Comparison of ENCODE assay signal across 28 cellular contexts in the genomic region with DNA sequence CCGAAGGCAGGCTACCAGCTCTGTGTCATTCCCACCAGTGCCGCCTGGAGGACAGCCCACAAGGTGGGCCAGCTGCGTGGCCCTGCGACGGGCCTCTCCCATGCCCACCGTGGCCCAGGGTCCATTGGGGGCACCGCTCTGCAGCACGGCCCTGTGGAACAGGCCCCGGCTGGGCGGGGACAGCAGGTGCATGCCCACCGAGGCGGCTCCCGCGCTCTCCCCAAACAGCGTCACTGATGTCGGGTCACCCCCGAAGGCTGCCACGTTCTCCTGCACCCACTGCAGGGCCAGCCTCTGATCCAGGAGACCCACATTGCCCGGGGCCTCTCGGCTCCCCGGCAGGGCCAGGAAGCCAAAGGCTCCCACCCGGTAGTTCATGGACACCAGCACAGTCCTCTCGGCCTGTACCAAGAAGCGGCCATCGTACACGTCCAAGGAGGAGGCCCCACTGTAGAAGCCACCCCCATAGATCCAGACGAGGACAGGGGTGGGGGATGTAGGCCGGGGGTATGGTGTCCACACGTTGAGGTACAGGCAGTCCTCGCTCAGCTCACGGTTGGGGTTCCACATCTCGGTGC. TPM values are rescaled to one million over a fixed set of nuclear protein-coding genes. Genes with fewer than 3 reads are reported as not detected.
DNase-seq lines count a peak whose midpoint lies in the region; FAIRE-seq and TF ChIP-seq lines count a peak whose summit lies in the region.
"Had no signal": no experiment of that assay in that cellular context is flagged by ENCODE, and none has a peak within 500 bp of the region (broad histone marks: within the 10 kb centered on the region; RNA-seq: fewer than 3 reads in every experiment).

No MANE protein-coding gene starts in this region.

- H3K4ac ChIP-seq in H1 (replicated peaks; ENCODE audit: insufficient read length, low read depth, low read length): no peak overlapping the region

- no peak for TF ChIP-seq EP300 in H1 (IDR thresholded peaks at IDR 0.05; ENCODE audit: borderline replicate concordance in 1 of 2, low read depth in 2 of 2, low read length in 2 of 2)

- TF ChIP-seq POLR2A in H1 (IDR thresholded peaks at IDR 0.05; ENCODE audit: control extremely low read depth in 1 of 2, low read depth in 2 of 2, low read length in 2 of 2): no peak

- H3K9me2 ChIP-seq in OCI-LY7 (ENCODE audit: insufficient read depth, low read length): no peaks in the 10 kb centered on the region

- peaks cover 35 to 57% (median 45%) of the 10 kb centered on the region in 10 experiments for H3K4me1 ChIP-seq in BLaER1 treated with 17β-estradiol and CSF1 and Interleukin-3, amounts not matched to agents 10 nM and 100 nM
- H3K4me1 ChIP-seq in HEK293 (ENCODE audit: control insufficient read depth, insufficient read depth, low read length) (peaks cover 1% of the 10 kb centered on the region; the same call in 1 of the 2 replicates), H1 (replicated peaks in 1 of 4; ENCODE audit: control insufficient read depth in 3 of 4, insufficient read depth in 4 of 4, low read length in 3 of 4) (peaks cover 0 to 14% (median 8%) of the 10 kb centered on the region in 4 experiments; a peak in 6 of 7 replicates), osteoblast (ENCODE audit: insufficient read depth, low read length) (peaks cover 19% of the 10 kb centered on the region), OCI-LY7 (ENCODE audit: insufficient read depth, low read length, poor library complexity, severe bottlenecking) (peaks cover 25% of the 10 kb centered on the region)

- no peak for FAIRE-seq in H1 (lab: Jason Lieb, UNC)
- FAIRE-seq: A204.1, GM12892, kidney had no signal

- DNase-seq in H1 (ENCODE audit: low read depth in 1 of 2, low spot score in 2 of 2) (no peak), osteoblast (ENCODE audit: insufficient read length, low spot score, missing footprints) (peak; percentile 74), amygdala (lab: John Stamatoyannopoulos, UW) (no peak), COLO668 (lab: John Stamatoyannopoulos, UW; ENCODE audit: unreplicated experiment) (no peak), OCI-LY7 (ENCODE audit: low spot score) (no peak)
- no peak for DNase-seq in activated T-helper 2 cell treated with anti-CD3 and anti-CD28 coated beads, Interferon-gamma antibody, Interleukin-2, Interleukin-4, amounts not matched to agents 10 μg/mL and 5 μg/mL and 100 μg/mL, durations not matched to agents 14 hours and 24 hours and 36 hours (ENCODE audit: low spot score)
- DNase-seq: activated CD8-positive, alpha-beta memory T cell treated with anti-CD3 and anti-CD28 coated beads for 24 hours; activated effector memory CD4-positive, alpha-beta T cell treated with anti-CD3 and anti-CD28 coated beads, Interleukin-2, amount 50 U/mL, for 16 hours; activated T-cell treated with anti-CD3 and anti-CD28 coated beads for 4 hours; aorta; CD4-positive, CD25-positive, alpha-beta regulatory T cell; cortex of kidney; head of caudate nucleus; kidney; midbrain; naive thymus-derived CD4-positive, alpha-beta T cell; NCI-H2107; NCI-H345; NCI-H69; T-helper 2 cell; tibial artery had no signal

- H3K36me3 ChIP-seq in BLaER1 treated with 17β-estradiol and CSF1 and Interleukin-3, amounts not matched to agents 10 nM and 100 nM: peaks cover 4 to 9% (median 7%) of the 10 kb centered on the region in 11 experiments; a peak in 21 of 22 replicates
- H3K36me3 ChIP-seq in HEK293 (ENCODE audit: control insufficient read depth in 2 of 2, insufficient read depth in 1 of 2, low read length in 2 of 2) (peaks cover 0 to 5% of the 10 kb centered on the region in 2 experiments; a peak in 1 of 3 replicates), H1 (ENCODE audit: control insufficient read depth in 2 of 4, insufficient read depth in 4 of 4, low read length in 3 of 4) (peaks cover 0 to 5% (median 1%) of the 10 kb centered on the region in 4 experiments; a peak in 2 of 8 replicates), osteoblast (ENCODE audit: insufficient read depth, low read length) (peaks cover 5% of the 10 kb centered on the region), OCI-LY7 (ENCODE audit: insufficient read depth, low read length) (peaks cover 9% of the 10 kb centered on the region)

- H4K8ac ChIP-seq in H1 (ENCODE audit: extremely low read depth, insufficient read depth, low read length): no peak overlapping the region

- POLR2A ChIA-PET in HEK293 (lab: Yijun Ruan, JAX): no interaction called here
- POLR2A ChIA-PET in H1 (lab: Charles Lee; ENCODE audit: partially characterized antibody): interaction anchor here (0.8 to 1.3 kb wide), 3 partner anchors 18 to 192 kb away, joined by 3 to 7 read pairs (median 3); a partner anchor contains a TSS
- POLR2A ChIA-PET in OCI-LY7 (lab: Charles Lee): no interaction called here

- TF ChIP-seq CTCF in HEK293 (tag by site-specific recombination; IDR thresholded peaks at IDR 0.05): no peak
- TF ChIP-seq CTCF in H1 (IDR thresholded peaks at IDR 0.05; ENCODE audit: control extremely low read depth in 1 of 3, insufficient read depth in 1 of 3, low read depth in 1 of 3, low read length in 3 of 3): no peak
- TF ChIP-seq CTCF in osteoblast (IDR thresholded peaks at IDR 0.05; ENCODE audit: extremely low read depth, low read depth, low read length): no peak
- TF ChIP-seq CTCF in OCI-LY7 (conservative IDR thresholded peaks at IDR 0.05; ENCODE audit: low read length): no peak

- H3K27me3 Mint-ChIP-seq in activated T-helper 2 cell treated with anti-CD3 and anti-CD28 coated beads, Interferon-gamma antibody, Interleukin-2, Interleukin-4, amounts not matched to agents 10 μg/mL and 5 μg/mL and 100 μg/mL, durations not matched to agents 14 hours and 24 hours and 36 hours (ENCODE audit: low read depth): peaks cover 50% of the 10 kb centered on the region

- no peaks in the 10 kb centered on the region for H3K79me1 ChIP-seq in H1 (ENCODE audit: low read depth, low read length)

- H2BK5ac ChIP-seq in H1 (ENCODE audit: low read depth, low read length): no peak overlapping the region; the same call in 1 of the 2 replicates

- no peak overlapping the region for H3K23ac ChIP-seq in H1 (ENCODE audit: insufficient read length)

- H2BK15ac ChIP-seq in H1 (ENCODE audit: low read length): 0 out of 2 replicates have a peak overlapping the region, but pooled peaks have one; percentile 6

- intact Hi-C loops in activated T-helper 2 cell treated with anti-CD3 and anti-CD28 coated beads, Interferon-gamma antibody, Interleukin-2, Interleukin-4, amounts not matched to agents 10 μg/mL and 5 μg/mL and 100 μg/mL, durations not matched to agents 14 hours and 24 hours and 36 hours (cut with micrococcal nuclease): no loop called here
- intact Hi-C loops in OCI-LY7 (cut with micrococcal nuclease; ENCODE audit: unreplicated experiment): no loop called here

- no peak overlapping the region for H3K9ac ChIP-seq in BLaER1 treated with 17β-estradiol and CSF1 and Interleukin-3, amounts not matched to agents 10 nM and 100 nM
- no peak overlapping the region for H3K9ac ChIP-seq in H1 (replicated peaks in 1 of 4; ENCODE audit: extremely low read depth in 1 of 4, low read depth in 3 of 4, low read length in 3 of 4)

- BruUV-seq in OCI-LY7 (replicated peaks; lab: Mats Ljungman, UMichigan): no TSS peak

- no peak overlapping the region for H2AK5ac ChIP-seq in H1 (ENCODE audit: low read depth, low read length)

- no peak overlapping the region for H2BK120ac ChIP-seq in H1 (replicated peaks; ENCODE audit: low read depth, low read length)

- H2AFZ ChIP-seq in H1 (ENCODE audit: low read length): no peak overlapping the region
- no peak overlapping the region for H2AFZ ChIP-seq in osteoblast (ENCODE audit: low read length)
- no peak overlapping the region for H2AFZ ChIP-seq in OCI-LY7 (ENCODE audit: low read length)

- peak overlapping the region; percentile 9 to 56 (median 43); a peak in 17 of 22 replicates for H3K4me2 ChIP-seq in BLaER1 treated with 17β-estradiol and CSF1 and Interleukin-3, amounts not matched to agents 10 nM and 100 nM
- no peak overlapping the region for H3K4me2 ChIP-seq in H1 (ENCODE audit: insufficient read depth in 1 of 2, low read depth in 2 of 2, low read length in 2 of 2)
- H3K4me2 ChIP-seq in osteoblast (ENCODE audit: insufficient read depth, low read length): no peak overlapping the region
- H3K4me2 ChIP-seq in OCI-LY7 (ENCODE audit: low read length): no peak overlapping the region

- H3K4me3 ChIP-seq in BLaER1 treated with 17β-estradiol and CSF1 and Interleukin-3, amounts not matched to agents 10 nM and 100 nM: no peak overlapping the region
- no peak overlapping the region for H3K4me3 ChIP-seq in HEK293 (ENCODE audit: low read depth, low read length)
- H3K4me3 ChIP-seq in H1 (ENCODE audit: extremely low read depth in 1 of 4, insufficient read depth in 2 of 4, low read depth in 3 of 4, low read length in 4 of 4): no peak overlapping the region
- no peak overlapping the region for H3K4me3 ChIP-seq in osteoblast (ENCODE audit: insufficient read depth, low read length)
- no peak overlapping the region for H3K4me3 ChIP-seq in OCI-LY7 (ENCODE audit: low read depth, low read length, poor library complexity, severe bottlenecking)
- H3K4me3 ChIP-seq: tibial artery had no signal

- peak overlapping the region; percentile 18; the same call in 1 of the 2 replicates for H2BK12ac ChIP-seq in H1 (ENCODE audit: low read depth, low read length)

- no peak overlapping the region for H3K56ac ChIP-seq in H1 (replicated peaks; ENCODE audit: insufficient read length, low read depth, low read length)

- H3K79me2 ChIP-seq in H1 (ENCODE audit: control insufficient read depth in 1 of 2, insufficient read depth in 2 of 2, low read length in 2 of 2): peaks cover 0 to 5% of the 10 kb centered on the region in 2 experiments; a peak in 2 of 4 replicates
- H3K79me2 ChIP-seq in osteoblast (ENCODE audit: insufficient read depth, low read length): peaks cover 10% of the 10 kb centered on the region
- peaks cover 2% of the 10 kb centered on the region; the same call in 1 of the 2 replicates for H3K79me2 ChIP-seq in OCI-LY7 (ENCODE audit: insufficient read depth, low read depth, low read length)

- no peak overlapping the region for H3K14ac ChIP-seq in H1 (ENCODE audit: insufficient read length)

- H3K9me3 ChIP-seq in BLaER1 treated with 17β-estradiol and CSF1 and Interleukin-3, amounts not matched to agents 10 nM and 100 nM (replicated peaks in 1 of 11): no peaks in the 10 kb centered on the region
- H3K9me3 ChIP-seq in HEK293 (ENCODE audit: control insufficient read depth, insufficient read depth, low read depth, low read length) (no peaks in the 10 kb centered on the region), H1 (ENCODE audit: insufficient read depth in 2 of 2, low read depth in 1 of 2, low read length in 1 of 2) (no peaks in the 10 kb centered on the region), osteoblast (ENCODE audit: low read depth, low read length) (no peaks in the 10 kb centered on the region), OCI-LY7 (ENCODE audit: low read length) (no peaks in the 10 kb centered on the region)
- H3K9me3 ChIP-seq: tibial artery had no signal

- peaks cover 0 to 43% (median 11%) of the 10 kb centered on the region in 11 experiments; a peak in 17 of 22 replicates for H4K20me1 ChIP-seq in BLaER1 treated with 17β-estradiol and CSF1 and Interleukin-3, amounts not matched to agents 10 nM and 100 nM
- peaks cover 6 to 8% of the 10 kb centered on the region in 2 experiments for H4K20me1 ChIP-seq in H1 (replicated peaks in 1 of 2; ENCODE audit: control insufficient read depth in 1 of 2, insufficient read depth in 2 of 2, low read length in 2 of 2)
- peaks cover 9% of the 10 kb centered on the region for H4K20me1 ChIP-seq in osteoblast (ENCODE audit: insufficient read depth, low read length)
- H4K20me1 ChIP-seq in OCI-LY7 (ENCODE audit: insufficient read depth, low read length): peaks cover 2% of the 10 kb centered on the region; the same call in 1 of the 2 replicates

- 95% methylated on average over 28 of the region's 32 CpGs; no CpG with 5 or more reads in 1 of the 2 experiments for WGBS in H1 (ENCODE audit: extremely low coverage in 1 of 2, insufficient coverage in 1 of 2, insufficient read length in 1 of 2, insufficient replicate concordance in 2 of 2, low coverage in 1 of 2, low lambda C conversion rate in 2 of 2, missing lambda C conversion rate in 1 of 2), 2 experiments

- H4K91ac ChIP-seq in H1 (replicated peaks; ENCODE audit: insufficient read length, low read length): no peak overlapping the region

- H2BK20ac ChIP-seq in H1 (ENCODE audit: low read length): no peak overlapping the region

- H3K18ac ChIP-seq in H1 (ENCODE audit: extremely low read depth, low read length): no peak overlapping the region

- no peak for TF ChIP-seq RAD21 in H1 (IDR thresholded peaks at IDR 0.05 in 1 of 2, conservative IDR thresholded peaks at IDR 0.05 in 1 of 2; ENCODE audit: low read depth in 2 of 2, low read length in 2 of 2)

- peaks cover 20% of the 10 kb centered on the region for H3K4me1 Mint-ChIP-seq in activated T-helper 2 cell treated with anti-CD3 and anti-CD28 coated beads, Interferon-gamma antibody, Interleukin-2, Interleukin-4, amounts not matched to agents 10 μg/mL and 5 μg/mL and 100 μg/mL, durations not matched to agents 14 hours and 24 hours and 36 hours (ENCODE audit: low read depth)

- H4K5ac ChIP-seq in H1 (ENCODE audit: insufficient read length, low read depth, low read length): no peak overlapping the region

- peaks cover 4% of the 10 kb centered on the region for H3K36me3 Mint-ChIP-seq in activated T-helper 2 cell treated with anti-CD3 and anti-CD28 coated beads, Interferon-gamma antibody, Interleukin-2, Interleukin-4, amounts not matched to agents 10 μg/mL and 5 μg/mL and 100 μg/mL, durations not matched to agents 14 hours and 24 hours and 36 hours (ENCODE audit: low read depth)
- H3K36me3 Mint-ChIP-seq: CD4-positive, CD25-positive, alpha-beta regulatory T cell; IgD-negative memory B cell had no signal

- H3K27ac ChIP-seq in BLaER1 treated with 17β-estradiol and CSF1 and Interleukin-3, amounts not matched to agents 10 nM and 100 nM: no peak overlapping the region
- H3K27ac ChIP-seq in HEK293 (ENCODE audit: extremely low read depth, low read depth, low read length) (no peak overlapping the region), H1 (ENCODE audit: low read depth, low read length) (no peak overlapping the region), osteoblast (ENCODE audit: low read depth, low read length) (no peak overlapping the region), OCI-LY7 (ENCODE audit: low read depth, low read length, poor library complexity, severe bottlenecking) (no peak overlapping the region)
- H3K27ac ChIP-seq: tibial artery had no signal

- no peak overlapping the region for H3K27ac Mint-ChIP-seq in activated T-helper 2 cell treated with anti-CD3 and anti-CD28 coated beads, Interferon-gamma antibody, Interleukin-2, Interleukin-4, amounts not matched to agents 10 μg/mL and 5 μg/mL and 100 μg/mL, durations not matched to agents 14 hours and 24 hours and 36 hours
- H3K27ac Mint-ChIP-seq: activated naive CD8-positive, alpha-beta T cell; CD4-positive, CD25-positive, alpha-beta regulatory T cell had no signal

- peaks cover 70 to 83% (median 81%) of the 10 kb centered on the region in 11 experiments for H3K27me3 ChIP-seq in BLaER1 treated with 17β-estradiol and CSF1 and Interleukin-3, amounts not matched to agents 10 nM and 100 nM
- H3K27me3 ChIP-seq in H1 (replicated peaks in 1 of 4; ENCODE audit: control insufficient read depth in 3 of 4, extremely low read depth in 1 of 4, insufficient read depth in 3 of 4, low read length in 3 of 4) (peaks cover 15 to 35% (median 19%) of the 10 kb centered on the region in 4 experiments), osteoblast (ENCODE audit: insufficient read depth, low read length) (peaks cover 33% of the 10 kb centered on the region)

- CTCF ChIA-PET in HEK293 (lab: Yijun Ruan, JAX): interaction anchor here (0.6 to 3.0 kb wide), 3 partner anchors 93 to 277 kb away, joined by 3 to 14 read pairs (median 4); no protein-coding TSS in a partner anchor
- CTCF ChIA-PET in H1 (lab: Charles Lee; ENCODE audit: partially characterized antibody): interaction anchor here (0.5 to 2.9 kb wide), 11 partner anchors 57 to 244 kb away, joined by 3 to 21 read pairs (median 5); a partner anchor contains a TSS
- CTCF ChIA-PET in OCI-LY7 (lab: Charles Lee; ENCODE audit: unreplicated experiment): no interaction called here

- H3K4me3 Mint-ChIP-seq in activated T-helper 2 cell treated with anti-CD3 and anti-CD28 coated beads, Interferon-gamma antibody, Interleukin-2, Interleukin-4, amounts not matched to agents 10 μg/mL and 5 μg/mL and 100 μg/mL, durations not matched to agents 14 hours and 24 hours and 36 hours (ENCODE audit: low read depth): no peak overlapping the region

- H3K23me2 ChIP-seq in H1 (ENCODE audit: low read depth, low read length): peaks cover 19% of the 10 kb centered on the region; the same call in 1 of the 2 replicates

- no peaks in the 10 kb centered on the region for H3K9me3 Mint-ChIP-seq in activated T-helper 2 cell treated with anti-CD3 and anti-CD28 coated beads, Interferon-gamma antibody, Interleukin-2, Interleukin-4, amounts not matched to agents 10 μg/mL and 5 μg/mL and 100 μg/mL, durations not matched to agents 14 hours and 24 hours and 36 hours
- H3K9me3 Mint-ChIP-seq: IgD-negative memory B cell had no signal

RNA-seq across cellular contexts. Expression of a gene that starts 2.3 kb away (rescaled TPM):
- total RNA-seq in H1 (2021; fragmentation: NEBNext Ultra II Directional; extraction: Animal tissue kit (Norgen Biotek cat#: 25700)): 4.3 and 4.8 TPM in 2 replicates
- polyA plus RNA-seq in H1 (2011; rRNA removed): 1.4 and 2.8 TPM in 2 replicates
- 1.8 TPM for polyA plus RNA-seq in H1 (2011; cell fraction: cytosol; rRNA removed)
- polyA plus RNA-seq in H1 (2011; cell fraction: nucleus; rRNA removed): 7.7 TPM
- polyA plus RNA-seq in H1 (2012, experiment 1 of 2): 1.6 to 2.9 TPM (median 2.2 TPM) in 4 replicates
- polyA plus RNA-seq in H1 (2012, experiment 2 of 2): 1.2 TPM
- 6.7 TPM for polyA plus RNA-seq in H1 (2013, experiment 1 of 2)
- polyA plus RNA-seq in H1 (2013, experiment 2 of 2): 6.3 TPM
- polyA minus RNA-seq in H1 (2011; rRNA and poly(A)+ RNA removed): 0.44 and 0.95 TPM in 2 replicates
- 2.3 TPM for polyA minus RNA-seq in H1 (2011; cell fraction: cytosol; rRNA and poly(A)+ RNA removed)
- polyA minus RNA-seq in H1 (2011; cell fraction: nucleus; rRNA and poly(A)+ RNA removed): 2.3 TPM
- total RNA-seq in osteoblast (under 0.01 TPM in 2 replicates), OCI-LY7 (2022) (not detected in 2 replicates)
- total RNA-seq in activated T-helper 2 cell treated with anti-CD3 and anti-CD28 coated beads, Interferon-gamma antibody, Interleukin-2, Interleukin-4, amounts not matched to agents 10 μg/mL and 5 μg/mL and 100 μg/mL, durations not matched to agents 14 hours and 24 hours and 36 hours: 0.09 and 0.21 TPM in 2 replicates
- not detected in 2 replicates for total RNA-seq in OCI-LY7 (2014; rRNA removed; shearing (Covaris generic))
- total RNA-seq: fibroblast of villous mesenchyme had no signal
- polyA plus RNA-seq: CD4-positive, CD25-positive, alpha-beta regulatory T cell; IgD-negative memory B cell; naive thymus-derived CD4-positive, alpha-beta T cell had no signal

RNA-seq across cellular contexts. Expression of a gene that starts 3.9 kb away (rescaled TPM):
- 4.3 and 4.8 TPM in 2 replicates for total RNA-seq in H1 (2021; fragmentation: NEBNext Ultra II Directional; extraction: Animal tissue kit (Norgen Biotek cat#: 25700))
- polyA plus RNA-seq in H1 (2011; rRNA removed): 1.6 and 2.1 TPM in 2 replicates
- polyA plus RNA-seq in H1 (2011; cell fraction: cytosol; rRNA removed): 2.0 TPM
- polyA plus RNA-seq in H1 (2011; cell fraction: nucleus; rRNA removed): 3.2 TPM
- polyA plus RNA-seq in H1 (2012, experiment 1 of 2): 1.9 to 3.0 TPM (median 2.0 TPM) in 4 replicates
- 1.5 TPM for polyA plus RNA-seq in H1 (2012, experiment 2 of 2)
- polyA plus RNA-seq in H1 (2013, experiment 1 of 2): 1.6 TPM
- polyA plus RNA-seq in H1 (2013, experiment 2 of 2): 1.5 TPM
- polyA minus RNA-seq in H1 (2011; rRNA and poly(A)+ RNA removed): 1.8 and 4.7 TPM in 2 replicates
- 7.5 TPM for polyA minus RNA-seq in H1 (2011; cell fraction: cytosol; rRNA and poly(A)+ RNA removed)
- polyA minus RNA-seq in H1 (2011; cell fraction: nucleus; rRNA and poly(A)+ RNA removed): 16.2 TPM
- total RNA-seq in osteoblast: 4.7 and 5.8 TPM in 2 replicates
- 3.8 and 5.0 TPM in 2 replicates for total RNA-seq in activated T-helper 2 cell treated with anti-CD3 and anti-CD28 coated beads, Interferon-gamma antibody, Interleukin-2, Interleukin-4, amounts not matched to agents 10 μg/mL and 5 μg/mL and 100 μg/mL, durations not matched to agents 14 hours and 24 hours and 36 hours
- total RNA-seq in OCI-LY7 (2014; rRNA removed; shearing (Covaris generic)): 2.8 and 4.9 TPM in 2 replicates
- 3.3 and 3.8 TPM in 2 replicates for total RNA-seq in OCI-LY7 (2022)

RNA-seq across cellular contexts. Expression of a gene that starts 18.5 kb away (rescaled TPM):
- 237 and 239 TPM in 2 replicates for total RNA-seq in H1 (2021; fragmentation: NEBNext Ultra II Directional; extraction: Animal tissue kit (Norgen Biotek cat#: 25700))
- polyA plus RNA-seq in H1 (2011; rRNA removed): 66.7 and 103 TPM in 2 replicates
- polyA plus RNA-seq in H1 (2011; cell fraction: cytosol; rRNA removed): 78.5 TPM
- 456 TPM for polyA plus RNA-seq in H1 (2011; cell fraction: nucleus; rRNA removed)
- polyA plus RNA-seq in H1 (2012, experiment 1 of 2): 212 to 245 TPM (median 235 TPM) in 4 replicates
- 131 TPM for polyA plus RNA-seq in H1 (2012, experiment 2 of 2)
- polyA plus RNA-seq in H1 (2013, experiment 1 of 2): 167 TPM
- 144 TPM for polyA plus RNA-seq in H1 (2013, experiment 2 of 2)
- 44.1 and 59.4 TPM in 2 replicates for polyA minus RNA-seq in H1 (2011; rRNA and poly(A)+ RNA removed)
- 112 TPM for polyA minus RNA-seq in H1 (2011; cell fraction: cytosol; rRNA and poly(A)+ RNA removed)
- 143 TPM for polyA minus RNA-seq in H1 (2011; cell fraction: nucleus; rRNA and poly(A)+ RNA removed)
- total RNA-seq in osteoblast: 31.2 and 42.0 TPM in 2 replicates
- total RNA-seq in activated T-helper 2 cell treated with anti-CD3 and anti-CD28 coated beads, Interferon-gamma antibody, Interleukin-2, Interleukin-4, amounts not matched to agents 10 μg/mL and 5 μg/mL and 100 μg/mL, durations not matched to agents 14 hours and 24 hours and 36 hours: 280 and 290 TPM in 2 replicates
- total RNA-seq in OCI-LY7 (2014; rRNA removed; shearing (Covaris generic)): 154 and 174 TPM in 2 replicates
- total RNA-seq in OCI-LY7 (2022): 247 and 264 TPM in 2 replicates

RNA-seq across cellular contexts. Expression of a gene that starts 26.2 kb away (rescaled TPM):
- 103 and 109 TPM in 2 replicates for total RNA-seq in H1 (2021; fragmentation: NEBNext Ultra II Directional; extraction: Animal tissue kit (Norgen Biotek cat#: 25700))
- polyA plus RNA-seq in H1 (2011; rRNA removed): 88.4 and 112 TPM in 2 replicates
- 112 TPM for polyA plus RNA-seq in H1 (2011; cell fraction: cytosol; rRNA removed)
- polyA plus RNA-seq in H1 (2011; cell fraction: nucleus; rRNA removed): 145 TPM
- polyA plus RNA-seq in H1 (2012, experiment 1 of 2): 85.3 to 128 TPM (median 117 TPM) in 4 replicates
- polyA plus RNA-seq in H1 (2012, experiment 2 of 2): 101 TPM
- polyA plus RNA-seq in H1 (2013, experiment 1 of 2): 56.2 TPM
- 51.7 TPM for polyA plus RNA-seq in H1 (2013, experiment 2 of 2)
- polyA minus RNA-seq in H1 (2011; rRNA and poly(A)+ RNA removed): 34.4 and 35.9 TPM in 2 replicates
- polyA minus RNA-seq in H1 (2011; cell fraction: cytosol; rRNA and poly(A)+ RNA removed): 43.7 TPM
- 36.9 TPM for polyA minus RNA-seq in H1 (2011; cell fraction: nucleus; rRNA and poly(A)+ RNA removed)
- total RNA-seq in osteoblast (115 TPM in 2 replicates), OCI-LY7 (2022) (1.8 and 3.1 TPM in 2 replicates)
- 38.5 and 38.7 TPM in 2 replicates for total RNA-seq in activated T-helper 2 cell treated with anti-CD3 and anti-CD28 coated beads, Interferon-gamma antibody, Interleukin-2, Interleukin-4, amounts not matched to agents 10 μg/mL and 5 μg/mL and 100 μg/mL, durations not matched to agents 14 hours and 24 hours and 36 hours
- 2.2 and 3.3 TPM in 2 replicates for total RNA-seq in OCI-LY7 (2014; rRNA removed; shearing (Covaris generic))

RNA-seq across cellular contexts. Expression of a gene that starts 40.9 kb away (rescaled TPM):
- total RNA-seq in H1 (2021; fragmentation: NEBNext Ultra II Directional; extraction: Animal tissue kit (Norgen Biotek cat#: 25700)): 40.1 and 40.7 TPM in 2 replicates
- 31.4 and 54.0 TPM in 2 replicates for polyA plus RNA-seq in H1 (2011; rRNA removed)
- polyA plus RNA-seq in H1 (2011; cell fraction: cytosol; rRNA removed): 28.5 TPM
- polyA plus RNA-seq in H1 (2011; cell fraction: nucleus; rRNA removed): 74.3 TPM
- 25.4 to 35.3 TPM (median 33.8 TPM) in 4 replicates for polyA plus RNA-seq in H1 (2012, experiment 1 of 2)
- 27.5 TPM for polyA plus RNA-seq in H1 (2012, experiment 2 of 2)
- 33.2 TPM for polyA plus RNA-seq in H1 (2013, experiment 1 of 2)
- polyA plus RNA-seq in H1 (2013, experiment 2 of 2): 32.9 TPM
- 13.1 and 22.4 TPM in 2 replicates for polyA minus RNA-seq in H1 (2011; rRNA and poly(A)+ RNA removed)
- polyA minus RNA-seq in H1 (2011; cell fraction: cytosol; rRNA and poly(A)+ RNA removed): 13.4 TPM
- polyA minus RNA-seq in H1 (2011; cell fraction: nucleus; rRNA and poly(A)+ RNA removed): 13.4 TPM
- total RNA-seq in osteoblast: 19.5 and 20.0 TPM in 2 replicates
- total RNA-seq in activated T-helper 2 cell treated with anti-CD3 and anti-CD28 coated beads, Interferon-gamma antibody, Interleukin-2, Interleukin-4, amounts not matched to agents 10 μg/mL and 5 μg/mL and 100 μg/mL, durations not matched to agents 14 hours and 24 hours and 36 hours: 27.3 and 31.6 TPM in 2 replicates
- 15.7 and 17.0 TPM in 2 replicates for total RNA-seq in OCI-LY7 (2014; rRNA removed; shearing (Covaris generic))
- 21.1 and 25.6 TPM in 2 replicates for total RNA-seq in OCI-LY7 (2022)

Comparison
In these comparisons a context has a peak if more than half of its experiments do, and no peak if none do; other contexts are left out.
1. H3K4me2 ChIP-seq: peak in BLaER1 treated with 17β-estradiol and CSF1 and Interleukin-3, amounts not matched to agents 10 nM and 100 nM (11 of 11); none in H1 (0 of 2), osteoblast (single experiment) and OCI-LY7 (single experiment).